21 cellular contexts compared by ENCODE assay signal in genomic region chr14:93004699-93005082, GRCh38.
DNase-seq lines count a peak whose midpoint lies in the region; ATAC-seq and TF ChIP-seq lines count a peak whose summit lies in the region.
"Had no signal": no experiment of that assay in that cellular context is flagged by ENCODE, and none has a peak within 500 bp of the region (broad histone marks: within the 10 kb centered on the region; RNA-seq: fewer than 3 reads in every experiment).

No MANE protein-coding gene starts in this region.

- no peak overlapping the region for H3K9ac ChIP-seq in neuronal stem cell (ENCODE audit: low read depth, low read length, poor library complexity)

- no peaks in the 10 kb centered on the region for H3K79me1 ChIP-seq in neuronal stem cell (ENCODE audit: low read depth, low read length)

- no peak overlapping the region for H3K4ac ChIP-seq in neuronal stem cell (ENCODE audit: low read length)

- no peak overlapping the region for H3K23ac ChIP-seq in neuronal stem cell (ENCODE audit: low read depth, low read length, poor library complexity)

- H3K4me3 ChIP-seq in dorsolateral prefrontal cortex: no peak overlapping the region
- H3K4me3 ChIP-seq in neuronal stem cell (ENCODE audit: low read length in 2 of 2): no peak overlapping the region
- H3K4me3 ChIP-seq in uterus: no peak overlapping the region
- H3K4me3 ChIP-seq: ovary, suprapubic skin had no signal

- H2BK5ac ChIP-seq in neuronal stem cell (ENCODE audit: low read length): no peak overlapping the region

- no peak overlapping the region for H2BK12ac ChIP-seq in neuronal stem cell (ENCODE audit: low read length)

- peak overlapping the region; percentile 23 for H3K18ac ChIP-seq in neuronal stem cell (ENCODE audit: low read length)

- ATAC-seq in Right ventricle myocardium inferior: no peak
- no peak for ATAC-seq in left ventricle myocardium superior
- ATAC-seq: esophagus mucosa had no signal

- no peak overlapping the region for H2BK15ac ChIP-seq in neuronal stem cell (ENCODE audit: low read length)

- H3K4me1 ChIP-seq in neuronal stem cell (ENCODE audit: control insufficient read depth in 2 of 2, insufficient read depth in 1 of 2, low read depth in 1 of 2, low read length in 2 of 2): peaks cover 8 to 20% of the 10 kb centered on the region in 2 donors
- H3K4me1 ChIP-seq in uterus: peaks cover 13 to 38% of the 10 kb centered on the region in 2 donors

- H3K9me3 ChIP-seq in neuronal stem cell (replicated peaks in 1 of 2; ENCODE audit: control insufficient read depth in 2 of 2, insufficient read depth in 1 of 2, low read depth in 1 of 2, low read length in 2 of 2) (peaks cover 0 to 2% of the 10 kb centered on the region in 2 donors), uterus (no peaks in the 10 kb centered on the region)
- H3K9me3 ChIP-seq: ovary, suprapubic skin had no signal

- no peak overlapping the region for H4K8ac ChIP-seq in neuronal stem cell (ENCODE audit: low read depth, low read length)

- no peak overlapping the region for H2BK120ac ChIP-seq in neuronal stem cell (ENCODE audit: low read depth, low read length)

- H3K27me3 ChIP-seq in dorsolateral prefrontal cortex: no peaks in the 10 kb centered on the region
- H3K27me3 ChIP-seq in neuronal stem cell (ENCODE audit: control insufficient read depth in 3 of 3, insufficient read depth in 3 of 3, low read depth in 1 of 3, low read length in 3 of 3): no peaks in the 10 kb centered on the region
- no peaks in the 10 kb centered on the region for H3K27me3 ChIP-seq in uterus
- H3K27me3 ChIP-seq: ovary, suprapubic skin had no signal

- DNase-seq in Right ventricle myocardium inferior (ENCODE audit: missing footprints) (peak; percentile 53), left ventricle myocardium superior (no peak), dorsolateral prefrontal cortex (no peak), neuronal stem cell (ENCODE audit: low spot score) (no peak), uterus (no peak), ecto neural progenitor cell (ENCODE audit: low spot score) (no peak)
- no peak for DNase-seq in activated CD4-positive, alpha-beta T cell treated with anti-CD3 and anti-CD28 coated beads for 1 hour
- DNase-seq in activated CD4-positive, CD25-positive, alpha-beta regulatory T cell (lab: John Stamatoyannopoulos, UW): no peak
- DNase-seq: activated CD4-positive, alpha-beta memory T cell treated with anti-CD3 and anti-CD28 coated beads for 36 hours; activated gamma-delta T cell treated with Interleukin-2 at 50 U/mL for 16 hours; activated T-cell treated with anti-CD3 and anti-CD28 coated beads for 4 hours; central memory CD4-positive, alpha-beta T cell; effector CD8-positive, alpha-beta T cell; kidney glomerular epithelial cell; NCI-H1694 treated with DMSO at 0.1 percent for 48 hours; NCI-H2171 treated with DMSO at 0.1 percent for 48 hours; NCI-H526 treated with DMSO at 0.1 percent for 48 hours; ovary; stimulated activated CD8-positive, alpha-beta memory T cell treated with anti-CD3 and anti-CD28 coated beads, Interleukin-4, amount 100 ng/mL, for 48 hours had no signal

- H3K36me3 ChIP-seq in neuronal stem cell (replicated peaks in 1 of 2; ENCODE audit: control insufficient read depth in 2 of 2, insufficient read depth in 2 of 2, low read length in 2 of 2) (no peaks in the 10 kb centered on the region), uterus (no peaks in the 10 kb centered on the region)
- H3K36me3 ChIP-seq: ovary, suprapubic skin had no signal

- intact Hi-C loops in Right ventricle myocardium inferior (cut with DNase I) (loop anchor here (5.0 kb wide), 3 partner anchors 32 to 47 kb away; no protein-coding TSS in a partner anchor), left ventricle myocardium superior (cut with micrococcal nuclease) (no loop called here), dorsolateral prefrontal cortex (cut with DNase I) (loop anchor here in 1 of 2 donors (5.0 kb wide), 1 partner anchor 47 kb away; no protein-coding TSS in a partner anchor), uterus (cut with DNase I; ENCODE audit: low total_unique reads) (no loop called here)

- H3K14ac ChIP-seq in neuronal stem cell (ENCODE audit: low read length): no peak overlapping the region

- H4K91ac ChIP-seq in neuronal stem cell (ENCODE audit: low read depth, low read length, poor library complexity): no peak overlapping the region

- H3K27ac ChIP-seq in dorsolateral prefrontal cortex: peak overlapping the region in 48 of 59 donors; percentile 14 to 98 (median 88)
- no peak overlapping the region for H3K27ac ChIP-seq in neuronal stem cell (replicated peaks; ENCODE audit: low read length)
- H3K27ac ChIP-seq in uterus: peak overlapping the region; percentile 47 to 70
- H3K27ac ChIP-seq: ovary, suprapubic skin had no signal

- no peak overlapping the region for H3K4me2 ChIP-seq in neuronal stem cell (ENCODE audit: insufficient read depth, low read length, poor library complexity, severe bottlenecking)

- TF ChIP-seq CTCF in dorsolateral prefrontal cortex (IDR thresholded peaks at IDR 0.05 in 54 of 56, conservative IDR thresholded peaks at IDR 0.05 in 2 of 56; ENCODE audit: low read depth in 1 of 56, partially characterized antibody in 56 of 56) (no peak), uterus (IDR thresholded peaks at IDR 0.05) (no peak)

- no peak overlapping the region for H2AFZ ChIP-seq in neuronal stem cell (ENCODE audit: low read length)

- H2AK5ac ChIP-seq in neuronal stem cell (ENCODE audit: low read depth, low read length): no peak overlapping the region

- TF ChIP-seq POLR2A in uterus (IDR thresholded peaks at IDR 0.05): no peak

- no CpG with 5 or more reads among the region's 7 CpGs for WGBS in neuronal stem cell (ENCODE audit: extremely low coverage in 2 of 2, insufficient read length in 2 of 2, insufficient replicate concordance in 1 of 2), 2 donors
